In the genomic region with DNA sequence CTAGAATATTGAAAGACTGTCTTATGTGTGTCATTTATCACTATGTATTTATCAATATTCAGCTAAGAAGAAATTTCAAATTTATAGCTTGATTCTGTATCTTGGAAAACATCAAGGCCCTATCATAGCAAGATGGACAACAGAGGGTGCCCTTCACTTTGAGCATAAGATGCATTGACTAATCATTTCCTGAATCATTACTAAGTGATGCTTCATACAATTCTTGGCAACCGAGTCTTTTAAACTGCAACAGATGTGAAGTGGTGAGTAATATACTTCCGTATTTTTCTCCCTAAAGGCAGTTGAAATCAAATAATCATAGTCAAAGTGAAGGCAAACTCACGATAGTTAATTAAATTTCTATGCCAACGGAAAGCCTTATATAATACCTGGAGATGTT, we compare ENCODE assay signal across 11 cellular contexts.
DNase-seq lines count a peak whose midpoint lies in the region; ATAC-seq, FAIRE-seq and TF ChIP-seq lines count a peak whose summit lies in the region.
"Had no signal": no experiment of that assay in that cellular context is flagged by ENCODE, and none has a peak within 500 bp of the region (broad histone marks: within the 10 kb centered on the region; RNA-seq: fewer than 3 reads in every experiment).

No MANE protein-coding gene starts in this region.

- no peak overlapping the region for H3K4me3 Mint-ChIP-seq in stimulated activated naive CD8-positive, alpha-beta T cell treated with anti-CD3 and anti-CD28 coated beads, Interleukin-15, amount 100 ng/mL, for 72 hours

- no peak for TF ChIP-seq CTCF in HFF-Myc (IDR thresholded peaks at IDR 0.05; ENCODE audit: low read depth, low read length, missing control alignments)
- peak; percentile 34 for TF ChIP-seq CTCF in fibroblast of pulmonary artery (IDR thresholded peaks at IDR 0.05; ENCODE audit: low read length, missing control alignments)

- H3K4me3 ChIP-seq in HFF-Myc (replicated peaks; ENCODE audit: low read depth, low read length), result no peak overlapping the region
- no peak overlapping the region for H3K4me3 ChIP-seq in fibroblast of pulmonary artery (replicated peaks; ENCODE audit: low read depth, low read length)

- no peaks in the 10 kb centered on the region for H3K4me1 Mint-ChIP-seq in stimulated activated naive CD8-positive, alpha-beta T cell treated with anti-CD3 and anti-CD28 coated beads, Interleukin-15, amount 100 ng/mL, for 72 hours

- no peaks in the 10 kb centered on the region for H3K27me3 Mint-ChIP-seq in stimulated activated naive CD8-positive, alpha-beta T cell treated with anti-CD3 and anti-CD28 coated beads, Interleukin-15, amount 100 ng/mL, for 72 hours

- no peaks in the 10 kb centered on the region for H3K9me3 Mint-ChIP-seq in stimulated activated naive CD8-positive, alpha-beta T cell treated with anti-CD3 and anti-CD28 coated beads, Interleukin-15, amount 100 ng/mL, for 72 hours

- ATAC-seq in sciatic nerve (peak; percentile 88), GM19035 (IDR thresholded peaks at IDR 0.05; ENCODE audit: unreplicated experiment) (no peak), left lobe of liver (no peak)
- no peak for ATAC-seq in stimulated activated naive CD8-positive, alpha-beta T cell treated with anti-CD3 and anti-CD28 coated beads, Interleukin-15, amount 100 ng/mL, for 72 hours

- peak; percentile 83 for FAIRE-seq in RCC 7860 (lab: Jason Lieb, UNC)

- H3K27ac Mint-ChIP-seq in stimulated activated naive CD8-positive, alpha-beta T cell treated with anti-CD3 and anti-CD28 coated beads, Interleukin-15, amount 100 ng/mL, for 72 hours, result no peak overlapping the region

- intact Hi-C loops in sciatic nerve (cut with DNase I), result no loop called here

- peak; percentile 89 for DNase-seq in HFF-Myc (ENCODE audit: extremely low read depth, low read depth)
- DNase-seq in RCC 7860 (ENCODE audit: low spot score), result peak; percentile 76
- DNase-seq in fibroblast of pulmonary artery (ENCODE audit: low read depth), result peak; percentile 92
- DNase-seq in sciatic nerve (ENCODE audit: low spot score), result no peak
- no peak for DNase-seq in retina
- DNase-seq in left lobe of liver (ENCODE audit: low spot score), result no peak
- no peak for DNase-seq in stimulated activated naive CD8-positive, alpha-beta T cell treated with anti-CD3 and anti-CD28 coated beads, Interleukin-15, amount 100 ng/mL, for 72 hours
- DNase-seq: activated naive CD4-positive, alpha-beta T cell treated with anti-CD3 and anti-CD28 coated beads, Interleukin-2, amount 50 U/mL, for 16 hours; MM.1S; substantia nigra had no signal

Comparison
In these comparisons a context has a peak if more than half of its experiments do, and no peak if none do; other contexts are left out.
1. DNase-seq: peak in HFF-Myc (single experiment), RCC 7860 (single experiment) and fibroblast of pulmonary artery (single experiment); none in sciatic nerve (single experiment), retina (single experiment), left lobe of liver (single experiment) and stimulated activated naive CD8-positive, alpha-beta T cell treated with anti-CD3 and anti-CD28 coated beads, Interleukin-15, amount 100 ng/mL, for 72 hours (0 of 2).